ENCODE assay signal across 8 cellular contexts in genomic region chr6:52595000-52595795, GRCh38. TPM values are rescaled to one million over a fixed set of nuclear protein-coding genes. Genes with fewer than 3 reads are reported as not detected.
DNase-seq lines count a peak whose midpoint lies in the region; ATAC-seq lines count a peak whose summit lies in the region.

No MANE protein-coding gene starts in this region.

- H3K4me1 ChIP-seq in adipocyte (ENCODE audit: control insufficient read depth, insufficient read depth, low read length) (peaks cover 65% of the 10 kb centered on the region), subcutaneous abdominal adipose tissue (ENCODE audit: control insufficient read depth in 5 of 5, insufficient read depth in 5 of 5, low read length in 5 of 5) (peaks cover 6 to 38% (median 24%) of the 10 kb centered on the region in 5 donors)

- H3K27ac ChIP-seq in subcutaneous abdominal adipose tissue (ENCODE audit: low read depth, low read length), result peak overlapping the region; percentile 11

- ATAC-seq in GM18502 (IDR thresholded peaks at IDR 0.05; ENCODE audit: poor library complexity, unreplicated experiment), result peak; percentile 83

- DNase-seq in H4 (ENCODE audit: low spot score) (peak; percentile 92), Kasumi-1 (lab: John Stamatoyannopoulos, UW) (peak; percentile 57 to 59), adipocyte (ENCODE audit: low read depth) (peak; percentile 93), iPS-NIHi7 (ENCODE audit: extremely low spot score) (peak; percentile 56)
- no peak for DNase-seq in effector CD4-positive, alpha-beta T cell
- DNase-seq in activated CD4-positive, alpha-beta T cell treated with anti-CD3 and anti-CD28 coated beads for 48 hours, result no peak

- H3K36me3 ChIP-seq in adipocyte (ENCODE audit: control insufficient read depth, insufficient read depth, low read length, severe bottlenecking), result no peaks in the 10 kb centered on the region
- H3K36me3 ChIP-seq in subcutaneous abdominal adipose tissue (ENCODE audit: control insufficient read depth in 5 of 5, insufficient read depth in 5 of 5, low read length in 5 of 5), result no peaks in the 10 kb centered on the region

- H3K9ac ChIP-seq in adipocyte (ENCODE audit: low read length) (peak overlapping the region; percentile 78), subcutaneous abdominal adipose tissue (ENCODE audit: low read length in 5 of 5) (no peak overlapping the region)

- H3K4me3 ChIP-seq in adipocyte (ENCODE audit: low read length), result peak overlapping the region; percentile 42
- H3K4me3 ChIP-seq in subcutaneous abdominal adipose tissue (ENCODE audit: low read depth in 1 of 5, low read length in 5 of 5), result peak overlapping the region in 2 of 5 donors; percentile 10 to 12

- H3K9me3 ChIP-seq in adipocyte (ENCODE audit: control insufficient read depth, low read length) (no peaks in the 10 kb centered on the region), subcutaneous abdominal adipose tissue (ENCODE audit: control insufficient read depth in 5 of 5, low read length in 5 of 5) (no peaks in the 10 kb centered on the region)

- H3K27me3 ChIP-seq in adipocyte (replicated peaks; ENCODE audit: control insufficient read depth, insufficient read depth, low read length) (no peaks in the 10 kb centered on the region), subcutaneous abdominal adipose tissue (ENCODE audit: control insufficient read depth in 5 of 5, insufficient read depth in 4 of 5, low read length in 5 of 5) (no peaks in the 10 kb centered on the region)

RNA-seq across cellular contexts. Expression of gene TRAM2, which starts 18.3 kb away (rescaled TPM):
- total RNA-seq in H4 (2014; rRNA removed; shearing (Covaris generic)), result 28.2 and 29.7 TPM in 2 replicates

Comparison
In these comparisons a context has a peak if more than half of its experiments do, and no peak if none do; other contexts are left out.
1. DNase-seq: peak in H4 (single experiment), Kasumi-1 (2 of 2), adipocyte (single experiment) and iPS-NIHi7 (single experiment); none in effector CD4-positive, alpha-beta T cell (single experiment) and activated CD4-positive, alpha-beta T cell treated with anti-CD3 and anti-CD28 coated beads for 48 hours (single experiment).